1 cellular context compared by ENCODE assay signal in the genomic region with DNA sequence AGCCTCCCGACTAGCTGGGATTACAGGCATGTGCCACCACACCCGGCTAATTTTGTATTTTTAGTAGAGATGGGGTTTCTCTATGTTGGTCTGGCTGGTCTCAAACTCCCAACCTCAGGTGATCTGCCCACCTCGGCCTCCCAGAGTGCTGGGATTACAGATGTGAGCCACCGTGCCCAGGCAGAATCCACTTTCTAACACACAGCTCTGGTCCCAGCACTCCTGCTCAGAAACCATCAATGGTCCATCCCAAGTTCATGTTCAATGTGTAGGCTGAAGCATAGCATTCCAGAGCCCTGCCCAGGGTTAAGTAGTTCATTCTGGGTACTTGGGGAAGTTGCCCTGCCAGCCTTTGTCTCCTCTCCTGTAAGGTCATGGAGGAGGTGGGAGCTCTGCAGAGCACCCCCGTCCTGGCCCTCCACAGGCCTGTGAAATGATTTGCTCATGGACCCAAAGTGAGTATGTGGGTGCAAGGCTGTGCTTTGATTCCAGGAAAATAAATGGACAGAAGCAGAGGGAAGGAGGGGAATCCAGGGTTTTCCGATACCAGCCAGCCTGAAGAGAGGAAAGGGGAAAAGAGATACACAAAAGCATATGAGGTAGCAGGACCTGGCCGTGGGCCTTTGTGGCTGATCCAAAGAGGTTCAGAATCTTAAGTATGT.
TF ChIP-seq lines count a peak whose summit lies in the region.

No MANE protein-coding gene starts in this region.

TF ChIP-seq in IMR-90, 13 proteins besides CTCF, POLR2A, EP300 and RAD21:
- no peak for TF ChIP-seq MAZ (IDR thresholded peaks at IDR 0.05; ENCODE audit: borderline replicate concordance, low read depth, low read length)
- TF ChIP-seq CEBPB (IDR thresholded peaks at IDR 0.05; ENCODE audit: low read depth, low read length) = no peak
- no peak for TF ChIP-seq MAFK (IDR thresholded peaks at IDR 0.05; ENCODE audit: low read depth, low read length)
- TF ChIP-seq CHD1 (IDR thresholded peaks at IDR 0.05; ENCODE audit: low read depth, low read length) = no peak
- no peak for TF ChIP-seq MXI1 (IDR thresholded peaks at IDR 0.05; ENCODE audit: borderline replicate concordance, low read depth, low read length)
- TF ChIP-seq, protein P1, sequence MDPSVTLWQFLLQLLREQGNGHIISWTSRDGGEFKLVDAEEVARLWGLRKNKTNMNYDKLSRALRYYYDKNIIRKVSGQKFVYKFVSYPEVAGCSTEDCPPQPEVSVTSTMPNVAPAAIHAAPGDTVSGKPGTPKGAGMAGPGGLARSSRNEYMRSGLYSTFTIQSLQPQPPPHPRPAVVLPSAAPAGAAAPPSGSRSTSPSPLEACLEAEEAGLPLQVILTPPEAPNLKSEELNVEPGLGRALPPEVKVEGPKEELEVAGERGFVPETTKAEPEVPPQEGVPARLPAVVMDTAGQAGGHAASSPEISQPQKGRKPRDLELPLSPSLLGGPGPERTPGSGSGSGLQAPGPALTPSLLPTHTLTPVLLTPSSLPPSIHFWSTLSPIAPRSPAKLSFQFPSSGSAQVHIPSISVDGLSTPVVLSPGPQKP (IDR thresholded peaks at IDR 0.05; ENCODE audit: borderline replicate concordance, low read depth, low read length) = no peak
- no peak for TF ChIP-seq BHLHE40 (IDR thresholded peaks at IDR 0.05; ENCODE audit: low read depth, low read length)
- no peak for TF ChIP-seq SMC3 (IDR thresholded peaks at IDR 0.05; ENCODE audit: low read depth, low read length)
- TF ChIP-seq FOS (IDR thresholded peaks at IDR 0.05; ENCODE audit: low read depth, low read length) = no peak
- TF ChIP-seq, protein P2, sequence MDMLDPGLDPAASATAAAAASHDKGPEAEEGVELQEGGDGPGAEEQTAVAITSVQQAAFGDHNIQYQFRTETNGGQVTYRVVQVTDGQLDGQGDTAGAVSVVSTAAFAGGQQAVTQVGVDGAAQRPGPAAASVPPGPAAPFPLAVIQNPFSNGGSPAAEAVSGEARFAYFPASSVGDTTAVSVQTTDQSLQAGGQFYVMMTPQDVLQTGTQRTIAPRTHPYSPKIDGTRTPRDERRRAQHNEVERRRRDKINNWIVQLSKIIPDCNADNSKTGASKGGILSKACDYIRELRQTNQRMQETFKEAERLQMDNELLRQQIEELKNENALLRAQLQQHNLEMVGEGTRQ (IDR thresholded peaks at IDR 0.05; ENCODE audit: low read depth, low read length) = no peak
- TF ChIP-seq NFE2L2 (IDR thresholded peaks at IDR 0.05; ENCODE audit: low read depth, low read length) = no peak
- TF ChIP-seq RCOR1 (IDR thresholded peaks at IDR 0.05; ENCODE audit: insufficient replicate concordance, low read length) = no peak
